Comparison of ENCODE assay signal across 1 cellular context in genomic region chr3:189232790-189233189, GRCh38.
TF ChIP-seq lines count a peak whose summit lies in the region.

No MANE protein-coding gene starts in this region.

TF ChIP-seq in HCT116, 20 proteins besides CTCF, POLR2A, EP300 and RAD21:
- TF ChIP-seq ZBTB33 (IDR thresholded peaks at IDR 0.05; ENCODE audit: extremely low read depth, insufficient replicate concordance, low read length) (no peak), REST (IDR thresholded peaks at IDR 0.05; ENCODE audit: low read depth) (no peak), CBX3 (IDR thresholded peaks at IDR 0.05; ENCODE audit: low read depth) (no peak), JUND (IDR thresholded peaks at IDR 0.05) (no peak), EZH2phosphoT487 (IDR thresholded peaks at IDR 0.05; ENCODE audit: borderline replicate concordance) (no peak), FOSL1 (IDR thresholded peaks at IDR 0.05; ENCODE audit: low read depth) (no peak), ELF1 (IDR thresholded peaks at IDR 0.05; ENCODE audit: borderline replicate concordance, low read depth) (no peak)
